ENCODE assay signal across 25 cellular contexts in genomic region chr12:103812789-103813188, GRCh38. TPM values are rescaled to one million over a fixed set of nuclear protein-coding genes. Genes with fewer than 3 reads are reported as not detected.
DNase-seq lines count a peak whose midpoint lies in the region; ATAC-seq and TF ChIP-seq lines count a peak whose summit lies in the region.
"Had no signal": no experiment of that assay in that cellular context is flagged by ENCODE, and none has a peak within 500 bp of the region (broad histone marks: within the 10 kb centered on the region; RNA-seq: fewer than 3 reads in every experiment).

No MANE protein-coding gene starts in this region.

- no peaks in the 10 kb centered on the region for H3K27me3 Mint-ChIP-seq in glutamatergic neuron (ENCODE audit: unreplicated experiment)
- H3K27me3 Mint-ChIP-seq in CD14-positive monocyte (ENCODE audit: low read depth in 3 of 3) = no peaks in the 10 kb centered on the region
- H3K27me3 Mint-ChIP-seq: CD4-positive, CD25-positive, alpha-beta regulatory T cell had no signal

- H3K4me1 Mint-ChIP-seq in glutamatergic neuron (ENCODE audit: low read depth, unreplicated experiment) = no peaks in the 10 kb centered on the region
- peaks cover 10% of the 10 kb centered on the region for H3K4me1 Mint-ChIP-seq in CD14-positive monocyte

- no peak overlapping the region for H3K27ac Mint-ChIP-seq in glutamatergic neuron (ENCODE audit: unreplicated experiment)
- no peak overlapping the region for H3K27ac Mint-ChIP-seq in CD14-positive monocyte
- H3K27ac Mint-ChIP-seq: CD4-positive, CD25-positive, alpha-beta regulatory T cell; T-helper 1 cell treated with Interleukin-12 subunit alpha and Interleukin-12 subunit beta and Interleukin-4 antibody, amounts not matched to agents 30 μg/mL and 1 μg/mL, for 36 hours had no signal

- in situ Hi-C loops in ACHN (cut with HindIII; ENCODE audit: low pct_ligation_motif_present, low pct_unique_long_range_greater_than_20kb, low sequenced_read_pairs) = no loop called here

- H3K9me2 ChIP-seq in PC-3 (replicated peaks; ENCODE audit: low read length) = no peaks in the 10 kb centered on the region
- H3K9me2 ChIP-seq: SK-N-SH had no signal

- H3K9me3 Mint-ChIP-seq in glutamatergic neuron (ENCODE audit: unreplicated experiment) (peaks cover 2% of the 10 kb centered on the region), CD14-positive monocyte (peaks cover 0 to 3% (median 0%) of the 10 kb centered on the region in 7 donors)
- H3K9me3 Mint-ChIP-seq: CD4-positive, CD25-positive, alpha-beta regulatory T cell; T-helper 1 cell treated with Interleukin-12 subunit alpha and Interleukin-12 subunit beta and Interleukin-4 antibody, amounts not matched to agents 30 μg/mL and 1 μg/mL, for 36 hours had no signal

- no peak overlapping the region for H3K4me2 ChIP-seq in PC-3 (ENCODE audit: low read length)
- H3K4me2 ChIP-seq: SK-N-SH had no signal

- H3K4me3 Mint-ChIP-seq in glutamatergic neuron (ENCODE audit: unreplicated experiment) (no peak overlapping the region), CD14-positive monocyte (no peak overlapping the region)
- H3K4me3 Mint-ChIP-seq: CD4-positive, CD25-positive, alpha-beta regulatory T cell; T-helper 1 cell treated with Interleukin-12 subunit alpha and Interleukin-12 subunit beta and Interleukin-4 antibody, amounts not matched to agents 30 μg/mL and 1 μg/mL, for 36 hours had no signal

- H3F3A ChIP-seq in PC-3 (ENCODE audit: low read length, unreplicated experiment) = no peaks in the 10 kb centered on the region

- H3K4me1 ChIP-seq in PC-3 (ENCODE audit: insufficient read depth, low read length) = no peaks in the 10 kb centered on the region
- H3K4me1 ChIP-seq: Peyer's patch had no signal

- POLR2A ChIA-PET in PC-3 (lab: Charles Lee; ENCODE audit: unreplicated experiment) = no interaction called here

- 0 out of 3 replicates have a peak, but pooled peaks have one; percentile 9 for TF ChIP-seq CTCF in GM12872 (IDR thresholded peaks at IDR 0.05; ENCODE audit: insufficient read depth, low read depth, low read length)
- peak; percentile 38; the same call in 1 of the 2 replicates for TF ChIP-seq CTCF in PC-3 (conservative IDR thresholded peaks at IDR 0.05; ENCODE audit: low read depth, low read length)
- peak; percentile 26 for TF ChIP-seq CTCF in glutamatergic neuron (IDR thresholded peaks at IDR 0.05; ENCODE audit: partially characterized antibody, unreplicated experiment)
- no peak for TF ChIP-seq CTCF in CD14-positive monocyte (IDR thresholded peaks at IDR 0.05)

- no peak overlapping the region for H3K27ac ChIP-seq in PC-3 (ENCODE audit: low read length)
- H3K27ac ChIP-seq: Peyer's patch had no signal

- H3K36me3 ChIP-seq in PC-3 (ENCODE audit: low read depth, low read length) = peaks cover 36% of the 10 kb centered on the region
- H3K36me3 ChIP-seq in MG63 = peaks cover 53% of the 10 kb centered on the region

- CTCF ChIA-PET in PC-3 (lab: Charles Lee) = no interaction called here

- H2AFZ ChIP-seq in PC-3 (ENCODE audit: low read length) = no peak overlapping the region

- H3K36me3 Mint-ChIP-seq in glutamatergic neuron (ENCODE audit: unreplicated experiment) (peaks cover 4% of the 10 kb centered on the region), CD14-positive monocyte (peaks cover 24 to 53% of the 10 kb centered on the region in 2 donors)

- H3K9me3 ChIP-seq in PC-3 (ENCODE audit: low read length) (no peaks in the 10 kb centered on the region), MG63 (no peaks in the 10 kb centered on the region)
- H3K9me3 ChIP-seq: Peyer's patch, SK-N-SH had no signal

- DNase-seq in PC-3 (no peak), glutamatergic neuron (no peak), ACHN (no peak), MG63 (no peak), CD14-positive monocyte (ENCODE audit: low spot score) (no peak)
- DNase-seq: CD4-positive, CD25-positive, alpha-beta regulatory T cell; DMS153; DND-41; KG1; NCI-H1048; NCI-H1417; NCI-H1694; NCI-H2081 treated with DMSO at 0.1 percent for 48 hours; NCI-H2171; NCI-H226; NCI-H510A; NCI-H69; Peyer's patch; SIG-M5; SK-N-SH; SW 1271 had no signal

- H3K4me3 ChIP-seq in PC-3 (ENCODE audit: low read length) (no peak overlapping the region), MG63 (no peak overlapping the region)
- H3K4me3 ChIP-seq: GM12878, Peyer's patch had no signal

- H3K27me3 ChIP-seq in PC-3 (ENCODE audit: low read length) = no peaks in the 10 kb centered on the region
- no peaks in the 10 kb centered on the region for H3K27me3 ChIP-seq in MG63
- H3K27me3 ChIP-seq: Peyer's patch had no signal

- no peak overlapping the region for H3K9ac ChIP-seq in PC-3 (ENCODE audit: low read length)
- H3K9ac ChIP-seq: SK-N-SH had no signal

- no TSS peak for BruUV-seq in PC-3 (replicated peaks; lab: Mats Ljungman, UMichigan)

- ATAC-seq in PC-3 = no peak
- no peak for ATAC-seq in GM21381 (IDR thresholded peaks at IDR 0.05; ENCODE audit: unreplicated experiment)
- ATAC-seq: GM12878 had no signal

- intact Hi-C loops in PC-3 (cut with micrococcal nuclease) = no loop called here
- intact Hi-C loops in CD14-positive monocyte (cut with micrococcal nuclease) = no loop called here

- H4K20me1 ChIP-seq in PC-3 (ENCODE audit: low read length) = no peaks in the 10 kb centered on the region

- H3K79me2 ChIP-seq in PC-3 (ENCODE audit: low read length) = peaks cover 14% of the 10 kb centered on the region

RNA-seq across cellular contexts. Expression of gene NT5DC3, which starts 28.2 kb away (rescaled TPM):
- total RNA-seq in PC-3 (2014; rRNA removed) = 14.9 and 15.7 TPM in 2 replicates
- 2.1 TPM for total RNA-seq in glutamatergic neuron (ENCODE audit: unreplicated experiment)
- 10.9 and 11.8 TPM in 2 replicates for total RNA-seq in MG63 (2014; rRNA removed; shearing (Covaris generic); ENCODE audit: low replicate concordance)
- polyA plus RNA-seq in CD14-positive monocyte = under 1 TPM; 0.27 to 0.93 TPM
